19 cellular contexts compared by ENCODE assay signal in the genomic region with DNA sequence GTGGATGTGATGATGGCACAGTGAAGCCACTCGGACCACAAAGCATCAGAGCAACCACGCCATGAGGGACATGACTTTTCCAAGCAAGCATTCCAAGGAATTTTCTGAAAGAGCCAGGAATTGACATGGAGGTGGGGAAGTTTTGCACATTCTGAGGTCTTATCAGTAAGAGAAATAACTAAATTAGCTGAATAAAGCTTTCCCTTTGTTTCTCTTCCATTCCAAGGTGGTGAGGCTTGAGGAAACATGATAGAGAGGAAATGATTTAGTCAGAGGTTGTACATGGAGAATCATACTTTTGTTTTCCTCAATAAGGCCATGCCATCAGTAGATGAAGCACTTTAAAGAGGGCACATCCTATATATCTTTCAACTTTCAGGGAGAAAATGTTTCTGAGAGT.
"Had no signal": no experiment of that assay in that cellular context is flagged by ENCODE, and none has a peak within 500 bp of the region (broad histone marks: within the 10 kb centered on the region; RNA-seq: fewer than 3 reads in every experiment).

No MANE protein-coding gene starts in this region.

- H3K36me3 ChIP-seq: adrenal gland, right atrium auricular region, thyroid gland had no signal

- H3K9me3 Mint-ChIP-seq: activated CD8-positive, alpha-beta T cell treated with anti-CD3 and anti-CD28 coated beads for 36 hours; activated T-cell treated with anti-CD3 and anti-CD28 coated beads, Interleukin-2, amount 50 U/mL, for 4 hours had no signal

- H3K27me3 Mint-ChIP-seq: stimulated activated naive B cell treated with anti-CD40 and anti-IgM and Interleukin-4, amounts not matched to agents 10 μg/mL and 1 μg/mL and 100 μg/mL, for 72 hours had no signal

- H3K4me1 ChIP-seq: adrenal gland, right atrium auricular region, thyroid gland had no signal

- ATAC-seq: activated CD8-positive, alpha-beta T cell treated with anti-CD3 and anti-CD28 coated beads for 36 hours; activated T-cell treated with anti-CD3 and anti-CD28 coated beads, Interleukin-2, amount 50 U/mL, for 4 hours; stimulated activated naive B cell treated with anti-CD40 and anti-IgM and Interleukin-4, amounts not matched to agents 10 μg/mL and 1 μg/mL and 100 μg/mL, for 72 hours; WTC11 had no signal

- H3K27ac ChIP-seq: adrenal gland, dorsolateral prefrontal cortex, right atrium auricular region, skin epidermis, thyroid gland had no signal

- H3K36me3 Mint-ChIP-seq: stimulated activated naive B cell treated with anti-CD40 and anti-IgM and Interleukin-4, amounts not matched to agents 10 μg/mL and 1 μg/mL and 100 μg/mL, for 72 hours; WTC11 had no signal

- H3K4me3 Mint-ChIP-seq: activated CD8-positive, alpha-beta T cell treated with anti-CD3 and anti-CD28 coated beads for 36 hours; activated T-cell treated with anti-CD3 and anti-CD28 coated beads, Interleukin-2, amount 50 U/mL, for 4 hours; brain; endodermal cell; nephron progenitor cell; stimulated activated naive B cell treated with anti-CD40 and anti-IgM and Interleukin-4, amounts not matched to agents 10 μg/mL and 1 μg/mL and 100 μg/mL, for 72 hours; WTC11 had no signal

- H3K9me3 ChIP-seq: adrenal gland, thyroid gland had no signal

- H3K4me1 Mint-ChIP-seq: nephron progenitor cell; stimulated activated naive B cell treated with anti-CD40 and anti-IgM and Interleukin-4, amounts not matched to agents 10 μg/mL and 1 μg/mL and 100 μg/mL, for 72 hours had no signal

- H3K27me3 ChIP-seq: adrenal gland, dorsolateral prefrontal cortex, right atrium auricular region, thyroid gland had no signal

- H3K4me3 ChIP-seq: adrenal gland, dorsolateral prefrontal cortex, right atrium auricular region, skin epidermis, thyroid gland had no signal

- H3K27ac Mint-ChIP-seq: activated CD8-positive, alpha-beta T cell treated with anti-CD3 and anti-CD28 coated beads for 36 hours; brain; endodermal cell; nephron progenitor cell; stimulated activated naive B cell treated with anti-CD40 and anti-IgM and Interleukin-4, amounts not matched to agents 10 μg/mL and 1 μg/mL and 100 μg/mL, for 72 hours; WTC11 had no signal

- DNase-seq: activated CD4-positive, alpha-beta T cell treated with anti-CD3 and anti-CD28 coated beads for 4 hours; activated CD8-positive, alpha-beta T cell treated with anti-CD3 and anti-CD28 coated beads for 36 hours; activated effector memory CD4-positive, alpha-beta T cell treated with Interleukin-2 at 50 U/mL for 16 hours; activated naive CD4-positive, alpha-beta T cell treated with anti-CD3 and anti-CD28 coated beads, Interleukin-2, amount 50 U/mL, for 16 hours; activated T-cell treated with anti-CD3 and anti-CD28 coated beads, Interleukin-2, amount 50 U/mL, for 4 hours; adrenal gland; dorsolateral prefrontal cortex; endodermal cell; nephron progenitor cell; occipital lobe; stimulated activated CD4-positive, alpha-beta T cell treated with anti-CD3 and anti-CD28 coated beads, Interleukin-15, amount 100 ng/mL, for 24 hours; stimulated activated CD4-positive, alpha-beta T cell treated with anti-CD3 and anti-CD28 coated beads, Interleukin-4, amount 100 ng/mL, for 1 hour; stimulated activated naive B cell treated with anti-CD40 and anti-IgM and Interleukin-4, amounts not matched to agents 10 μg/mL and 1 μg/mL and 100 μg/mL, for 72 hours; T-helper 2 cell had no signal
